8 cellular contexts compared by ENCODE assay signal in genomic region chr11:75582935-75583709, GRCh38. TPM values are rescaled to one million over a fixed set of nuclear protein-coding genes. Genes with fewer than 3 reads are reported as not detected.
A peak's percentile ranks its signal among the peaks of the same experiment; 100 is the strongest.
DNase-seq lines count a peak whose midpoint lies in the region; ATAC-seq and TF ChIP-seq lines count a peak whose summit lies in the region.

No MANE protein-coding gene starts in this region.

- intact Hi-C loops in mucosa of descending colon (cut with DNase I, micrococcal nuclease), result no loop called here

- peak overlapping the region; percentile 87 for H3K27ac Mint-ChIP-seq in activated T-cell treated with anti-CD3 and anti-CD28 coated beads, Interleukin-2, amount 50 U/mL, for 24 hours

- H3K36me3 ChIP-seq in mucosa of descending colon (ENCODE audit: low read depth), result no peaks in the 10 kb centered on the region

- no peak for DNase-seq in GM12864 (ENCODE audit: low read depth)
- DNase-seq in NCI-H82 (lab: John Stamatoyannopoulos, UW), result peak; percentile 76
- DNase-seq in activated T-cell treated with anti-CD3 and anti-CD28 coated beads, Interleukin-2, amount 50 U/mL, for 24 hours, result peak; percentile 81
- no peak for DNase-seq in epithelial cell of prostate (ENCODE audit: low read depth, low spot score)
- DNase-seq in mucosa of descending colon, result peak; percentile 46 to 77 (median 61)
- peak in 41 of 49 donors; percentile 19 to 82 (median 56) for DNase-seq in substantia nigra (lab: John Stamatoyannopoulos, UW)

- H3K27me3 Mint-ChIP-seq in activated T-cell treated with anti-CD3 and anti-CD28 coated beads, Interleukin-2, amount 50 U/mL, for 24 hours, result no peaks in the 10 kb centered on the region

- peaks cover 3% of the 10 kb centered on the region for H3K4me1 ChIP-seq in mucosa of descending colon (ENCODE audit: low read depth)

- H3K4me3 ChIP-seq in GM12864 (ENCODE audit: low read depth, low read length) (peak overlapping the region; percentile 57), mucosa of descending colon (no peak overlapping the region)

- H3K4me3 Mint-ChIP-seq in activated T-cell treated with anti-CD3 and anti-CD28 coated beads, Interleukin-2, amount 50 U/mL, for 24 hours, result peak overlapping the region; percentile 77

- peaks cover 18% of the 10 kb centered on the region for H3K4me1 Mint-ChIP-seq in activated T-cell treated with anti-CD3 and anti-CD28 coated beads, Interleukin-2, amount 50 U/mL, for 24 hours (ENCODE audit: low read depth)

- no peaks in the 10 kb centered on the region for H3K9me3 ChIP-seq in mucosa of descending colon

- ATAC-seq in HG03108 (IDR thresholded peaks at IDR 0.05; ENCODE audit: unreplicated experiment), result peak; percentile 78
- ATAC-seq in mucosa of descending colon, result peak; percentile 93
- no peak for ATAC-seq in GM21515 (IDR thresholded peaks at IDR 0.05; ENCODE audit: unreplicated experiment)

- no peaks in the 10 kb centered on the region for H3K9me3 Mint-ChIP-seq in activated T-cell treated with anti-CD3 and anti-CD28 coated beads, Interleukin-2, amount 50 U/mL, for 24 hours

- H3K27ac ChIP-seq in epithelial cell of prostate (peak overlapping the region; percentile 11), substantia nigra (ENCODE audit: low read depth, low read length, poor library complexity, severe bottlenecking) (peak overlapping the region; percentile 93)

- TF ChIP-seq CTCF in GM12864 (IDR thresholded peaks at IDR 0.05; ENCODE audit: low read depth, low read length, missing control alignments) (peak; percentile 47), mucosa of descending colon (IDR thresholded peaks at IDR 0.05) (no peak)

- no peaks in the 10 kb centered on the region for H3K36me3 Mint-ChIP-seq in activated T-cell treated with anti-CD3 and anti-CD28 coated beads, Interleukin-2, amount 50 U/mL, for 24 hours (ENCODE audit: low read depth)

RNA-seq across cellular contexts. Expression of gene SERPINH1, which starts 21.1 kb away (rescaled TPM):
- 10 to 100 TPM; 44.1 to 87.0 (median 50.5) TPM for total RNA-seq in mucosa of descending colon

RNA-seq across cellular contexts. Expression of gene GDPD5, which starts 57.4 kb away (rescaled TPM):
- 1 to 10 TPM; 3.0 to 7.7 (median 4.6) TPM for total RNA-seq in mucosa of descending colon

Comparison
In these comparisons a context has a peak if more than half of its experiments do, and no peak if none do; other contexts are left out.
1. DNase-seq: peak in NCI-H82 (single experiment), activated T-cell treated with anti-CD3 and anti-CD28 coated beads, Interleukin-2, amount 50 U/mL, for 24 hours (single experiment), mucosa of descending colon (3 of 3) and substantia nigra (41 of 49); none in GM12864 (single experiment) and epithelial cell of prostate (single experiment).